1 cellular context compared by ENCODE assay signal in the genomic region with DNA sequence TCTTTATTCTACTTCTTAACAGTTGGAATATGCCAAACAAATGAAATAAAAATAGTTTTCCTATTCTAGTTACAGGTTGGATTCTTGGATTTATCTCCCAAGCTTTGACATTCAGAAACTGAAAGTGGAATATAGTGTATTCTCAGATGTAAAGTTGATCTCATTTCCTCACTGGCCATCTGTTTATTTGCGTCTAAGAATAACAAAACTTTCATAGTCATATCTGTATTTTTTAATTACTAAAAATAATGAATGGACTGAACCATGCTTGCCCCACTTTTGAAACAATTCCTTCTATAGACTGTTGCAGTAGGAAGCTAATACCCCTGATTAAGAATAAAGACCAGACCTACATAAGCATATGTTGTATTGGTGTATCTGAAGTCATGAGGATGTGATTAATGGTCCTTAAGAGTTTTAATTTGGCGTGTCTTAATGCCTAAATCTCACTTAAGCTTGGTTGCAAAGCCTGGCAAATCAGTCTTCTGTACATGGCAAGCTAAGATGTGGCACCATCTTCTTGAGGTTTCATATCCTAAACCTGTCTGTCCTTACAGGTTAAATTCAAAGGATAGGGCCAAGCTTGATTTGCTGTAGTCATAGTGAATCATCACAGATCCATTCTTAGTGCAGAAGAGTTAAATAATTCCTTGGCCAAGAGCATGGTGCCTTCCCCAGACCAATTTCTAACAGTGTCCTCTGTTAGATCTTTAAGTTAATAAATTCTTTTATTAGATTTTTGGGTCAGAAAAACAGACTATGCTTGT.
A peak's percentile ranks its signal among the peaks of the same experiment; 100 is the strongest.
TF ChIP-seq lines count a peak whose summit lies in the region.

No MANE protein-coding gene starts in this region.

TF ChIP-seq in GM12878, 131 proteins besides CTCF, POLR2A, EP300 and RAD21 (continued from another document):
- 0 out of 2 replicates have a peak, but pooled peaks have one; percentile 45 for TF ChIP-seq TCF12 (IDR thresholded peaks at IDR 0.05; ENCODE audit: low read depth, low read length)
- TF ChIP-seq ZZZ3 (IDR thresholded peaks at IDR 0.05; ENCODE audit: control insufficient read depth, insufficient read length, low read depth), result no peak
- peak; percentile 66 for TF ChIP-seq NFIC (IDR thresholded peaks at IDR 0.05; ENCODE audit: low read depth, low read length)
- TF ChIP-seq BACH1 (IDR thresholded peaks at IDR 0.05; ENCODE audit: borderline replicate concordance), result no peak
- TF ChIP-seq, protein P1, sequence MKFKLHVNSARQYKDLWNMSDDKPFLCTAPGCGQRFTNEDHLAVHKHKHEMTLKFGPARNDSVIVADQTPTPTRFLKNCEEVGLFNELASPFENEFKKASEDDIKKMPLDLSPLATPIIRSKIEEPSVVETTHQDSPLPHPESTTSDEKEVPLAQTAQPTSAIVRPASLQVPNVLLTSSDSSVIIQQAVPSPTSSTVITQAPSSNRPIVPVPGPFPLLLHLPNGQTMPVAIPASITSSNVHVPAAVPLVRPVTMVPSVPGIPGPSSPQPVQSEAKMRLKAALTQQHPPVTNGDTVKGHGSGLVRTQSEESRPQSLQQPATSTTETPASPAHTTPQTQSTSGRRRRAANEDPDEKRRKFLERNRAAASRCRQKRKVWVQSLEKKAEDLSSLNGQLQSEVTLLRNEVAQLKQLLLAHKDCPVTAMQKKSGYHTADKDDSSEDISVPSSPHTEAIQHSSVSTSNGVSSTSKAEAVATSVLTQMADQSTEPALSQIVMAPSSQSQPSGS (IDR thresholded peaks at IDR 0.05; ENCODE audit: low read length), result peak; percentile 79
- TF ChIP-seq MTA2 (IDR thresholded peaks at IDR 0.05; ENCODE audit: low read depth), result peak; percentile 64
- no peak for TF ChIP-seq TCF7 (IDR thresholded peaks at IDR 0.05; ENCODE audit: borderline replicate concordance)
- no peak for TF ChIP-seq CBX5 (IDR thresholded peaks at IDR 0.05; ENCODE audit: low read depth)
- no peak for TF ChIP-seq RCOR1 (conservative IDR thresholded peaks at IDR 0.05; ENCODE audit: low read depth, low read length)
- TF ChIP-seq MXI1 (IDR thresholded peaks at IDR 0.05; ENCODE audit: low read depth, low read length), result no peak
- no peak for TF ChIP-seq TARDBP (IDR thresholded peaks at IDR 0.05; ENCODE audit: borderline replicate concordance)
- TF ChIP-seq IKZF2 (IDR thresholded peaks at IDR 0.05), result peak; percentile 47 to 58
- no peak for TF ChIP-seq ZSCAN29 (IDR thresholded peaks at IDR 0.05)
- TF ChIP-seq MEF2A (IDR thresholded peaks at IDR 0.05; ENCODE audit: insufficient read depth, low read depth, low read length), result peak; percentile 78; the same call in 1 of the 2 replicates
- TF ChIP-seq, protein P2, sequence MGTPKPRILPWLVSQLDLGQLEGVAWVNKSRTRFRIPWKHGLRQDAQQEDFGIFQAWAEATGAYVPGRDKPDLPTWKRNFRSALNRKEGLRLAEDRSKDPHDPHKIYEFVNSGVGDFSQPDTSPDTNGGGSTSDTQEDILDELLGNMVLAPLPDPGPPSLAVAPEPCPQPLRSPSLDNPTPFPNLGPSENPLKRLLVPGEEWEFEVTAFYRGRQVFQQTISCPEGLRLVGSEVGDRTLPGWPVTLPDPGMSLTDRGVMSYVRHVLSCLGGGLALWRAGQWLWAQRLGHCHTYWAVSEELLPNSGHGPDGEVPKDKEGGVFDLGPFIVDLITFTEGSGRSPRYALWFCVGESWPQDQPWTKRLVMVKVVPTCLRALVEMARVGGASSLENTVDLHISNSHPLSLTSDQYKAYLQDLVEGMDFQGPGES (IDR thresholded peaks at IDR 0.05), result no peak
- no peak for TF ChIP-seq CEBPB (IDR thresholded peaks at IDR 0.05; ENCODE audit: borderline replicate concordance in 1 of 2, low read depth in 2 of 2, low read length in 2 of 2)
- no peak for TF ChIP-seq EGR1 (IDR thresholded peaks at IDR 0.05; ENCODE audit: borderline replicate concordance in 1 of 2, low read depth in 2 of 2, low read length in 2 of 2)
- TF ChIP-seq HCFC1 (IDR thresholded peaks at IDR 0.05; ENCODE audit: low read length), result no peak
- TF ChIP-seq BHLHE40 (IDR thresholded peaks at IDR 0.05; ENCODE audit: borderline replicate concordance in 1 of 2, low read depth in 2 of 2, low read length in 1 of 2), result no peak
- peak; percentile 39; the same call in 1 of the 2 replicates for TF ChIP-seq SPI1 (IDR thresholded peaks at IDR 0.05; ENCODE audit: borderline replicate concordance, insufficient read depth, low read depth, low read length)
- peak; percentile 35; the same call in 1 of the 2 replicates for TF ChIP-seq MTA3 (IDR thresholded peaks at IDR 0.05; ENCODE audit: borderline replicate concordance, low read length)
- no peak for TF ChIP-seq IRF4 (IDR thresholded peaks at IDR 0.05; ENCODE audit: low read depth, low read length)
- TF ChIP-seq, protein P3, sequence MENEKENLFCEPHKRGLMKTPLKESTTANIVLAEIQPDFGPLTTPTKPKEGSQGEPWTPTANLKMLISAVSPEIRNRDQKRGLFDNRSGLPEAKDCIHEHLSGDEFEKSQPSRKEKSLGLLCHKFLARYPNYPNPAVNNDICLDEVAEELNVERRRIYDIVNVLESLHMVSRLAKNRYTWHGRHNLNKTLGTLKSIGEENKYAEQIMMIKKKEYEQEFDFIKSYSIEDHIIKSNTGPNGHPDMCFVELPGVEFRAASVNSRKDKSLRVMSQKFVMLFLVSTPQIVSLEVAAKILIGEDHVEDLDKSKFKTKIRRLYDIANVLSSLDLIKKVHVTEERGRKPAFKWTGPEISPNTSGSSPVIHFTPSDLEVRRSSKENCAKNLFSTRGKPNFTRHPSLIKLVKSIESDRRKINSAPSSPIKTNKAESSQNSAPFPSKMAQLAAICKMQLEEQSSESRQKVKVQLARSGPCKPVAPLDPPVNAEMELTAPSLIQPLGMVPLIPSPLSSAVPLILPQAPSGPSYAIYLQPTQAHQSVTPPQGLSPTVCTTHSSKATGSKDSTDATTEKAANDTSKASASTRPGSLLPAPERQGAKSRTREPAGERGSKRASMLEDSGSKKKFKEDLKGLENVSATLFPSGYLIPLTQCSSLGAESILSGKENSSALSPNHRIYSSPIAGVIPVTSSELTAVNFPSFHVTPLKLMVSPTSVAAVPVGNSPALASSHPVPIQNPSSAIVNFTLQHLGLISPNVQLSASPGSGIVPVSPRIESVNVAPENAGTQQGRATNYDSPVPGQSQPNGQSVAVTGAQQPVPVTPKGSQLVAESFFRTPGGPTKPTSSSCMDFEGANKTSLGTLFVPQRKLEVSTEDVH (IDR thresholded peaks at IDR 0.05; ENCODE audit: low read depth, partially characterized antibody), result no peak
- TF ChIP-seq WRNIP1 (IDR thresholded peaks at IDR 0.05; ENCODE audit: borderline replicate concordance, low read depth, low read length), result no peak
- TF ChIP-seq IKZF1 (conservative IDR thresholded peaks at IDR 0.05), result no peak
- TF ChIP-seq, protein P4, sequence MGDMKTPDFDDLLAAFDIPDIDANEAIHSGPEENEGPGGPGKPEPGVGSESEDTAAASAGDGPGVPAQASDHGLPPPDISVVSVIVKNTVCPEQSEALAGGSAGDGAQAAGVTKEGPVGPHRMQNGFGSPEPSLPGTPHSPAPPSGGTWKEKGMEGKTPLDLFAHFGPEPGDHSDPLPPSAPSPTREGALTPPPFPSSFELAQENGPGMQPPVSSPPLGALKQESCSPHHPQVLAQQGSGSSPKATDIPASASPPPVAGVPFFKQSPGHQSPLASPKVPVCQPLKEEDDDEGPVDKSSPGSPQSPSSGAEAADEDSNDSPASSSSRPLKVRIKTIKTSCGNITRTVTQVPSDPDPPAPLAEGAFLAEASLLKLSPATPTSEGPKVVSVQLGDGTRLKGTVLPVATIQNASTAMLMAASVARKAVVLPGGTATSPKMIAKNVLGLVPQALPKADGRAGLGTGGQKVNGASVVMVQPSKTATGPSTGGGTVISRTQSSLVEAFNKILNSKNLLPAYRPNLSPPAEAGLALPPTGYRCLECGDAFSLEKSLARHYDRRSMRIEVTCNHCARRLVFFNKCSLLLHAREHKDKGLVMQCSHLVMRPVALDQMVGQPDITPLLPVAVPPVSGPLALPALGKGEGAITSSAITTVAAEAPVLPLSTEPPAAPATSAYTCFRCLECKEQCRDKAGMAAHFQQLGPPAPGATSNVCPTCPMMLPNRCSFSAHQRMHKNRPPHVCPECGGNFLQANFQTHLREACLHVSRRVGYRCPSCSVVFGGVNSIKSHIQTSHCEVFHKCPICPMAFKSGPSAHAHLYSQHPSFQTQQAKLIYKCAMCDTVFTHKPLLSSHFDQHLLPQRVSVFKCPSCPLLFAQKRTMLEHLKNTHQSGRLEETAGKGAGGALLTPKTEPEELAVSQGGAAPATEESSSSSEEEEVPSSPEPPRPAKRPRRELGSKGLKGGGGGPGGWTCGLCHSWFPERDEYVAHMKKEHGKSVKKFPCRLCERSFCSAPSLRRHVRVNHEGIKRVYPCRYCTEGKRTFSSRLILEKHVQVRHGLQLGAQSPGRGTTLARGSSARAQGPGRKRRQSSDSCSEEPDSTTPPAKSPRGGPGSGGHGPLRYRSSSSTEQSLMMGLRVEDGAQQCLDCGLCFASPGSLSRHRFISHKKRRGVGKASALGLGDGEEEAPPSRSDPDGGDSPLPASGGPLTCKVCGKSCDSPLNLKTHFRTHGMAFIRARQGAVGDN (IDR thresholded peaks at IDR 0.05), result no peak
- no peak for TF ChIP-seq RUNX3 (IDR thresholded peaks at IDR 0.05; ENCODE audit: low read length)
- TF ChIP-seq KAT2A (conservative IDR thresholded peaks at IDR 0.05; ENCODE audit: control insufficient read depth, low read depth, low read length), result no peak
- TF ChIP-seq FOXM1 (IDR thresholded peaks at IDR 0.05; ENCODE audit: low read depth, low read length), result peak; percentile 21; the same call in 1 of the 2 replicates
- TF ChIP-seq, protein P5, sequence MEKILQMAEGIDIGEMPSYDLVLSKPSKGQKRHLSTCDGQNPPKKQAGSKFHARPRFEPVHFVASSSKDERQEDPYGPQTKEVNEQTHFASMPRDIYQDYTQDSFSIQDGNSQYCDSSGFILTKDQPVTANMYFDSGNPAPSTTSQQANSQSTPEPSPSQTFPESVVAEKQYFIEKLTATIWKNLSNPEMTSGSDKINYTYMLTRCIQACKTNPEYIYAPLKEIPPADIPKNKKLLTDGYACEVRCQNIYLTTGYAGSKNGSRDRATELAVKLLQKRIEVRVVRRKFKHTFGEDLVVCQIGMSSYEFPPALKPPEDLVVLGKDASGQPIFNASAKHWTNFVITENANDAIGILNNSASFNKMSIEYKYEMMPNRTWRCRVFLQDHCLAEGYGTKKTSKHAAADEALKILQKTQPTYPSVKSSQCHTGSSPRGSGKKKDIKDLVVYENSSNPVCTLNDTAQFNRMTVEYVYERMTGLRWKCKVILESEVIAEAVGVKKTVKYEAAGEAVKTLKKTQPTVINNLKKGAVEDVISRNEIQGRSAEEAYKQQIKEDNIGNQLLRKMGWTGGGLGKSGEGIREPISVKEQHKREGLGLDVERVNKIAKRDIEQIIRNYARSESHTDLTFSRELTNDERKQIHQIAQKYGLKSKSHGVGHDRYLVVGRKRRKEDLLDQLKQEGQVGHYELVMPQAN (conservative IDR thresholded peaks at IDR 0.05), result no peak
- TF ChIP-seq EZH2 (IDR thresholded peaks at IDR 0.05; ENCODE audit: borderline replicate concordance, control insufficient read depth, low read depth, low read length), result no peak
- no peak for TF ChIP-seq SREBF1 (IDR thresholded peaks at IDR 0.05; ENCODE audit: low read length)
- TF ChIP-seq, protein P6, sequence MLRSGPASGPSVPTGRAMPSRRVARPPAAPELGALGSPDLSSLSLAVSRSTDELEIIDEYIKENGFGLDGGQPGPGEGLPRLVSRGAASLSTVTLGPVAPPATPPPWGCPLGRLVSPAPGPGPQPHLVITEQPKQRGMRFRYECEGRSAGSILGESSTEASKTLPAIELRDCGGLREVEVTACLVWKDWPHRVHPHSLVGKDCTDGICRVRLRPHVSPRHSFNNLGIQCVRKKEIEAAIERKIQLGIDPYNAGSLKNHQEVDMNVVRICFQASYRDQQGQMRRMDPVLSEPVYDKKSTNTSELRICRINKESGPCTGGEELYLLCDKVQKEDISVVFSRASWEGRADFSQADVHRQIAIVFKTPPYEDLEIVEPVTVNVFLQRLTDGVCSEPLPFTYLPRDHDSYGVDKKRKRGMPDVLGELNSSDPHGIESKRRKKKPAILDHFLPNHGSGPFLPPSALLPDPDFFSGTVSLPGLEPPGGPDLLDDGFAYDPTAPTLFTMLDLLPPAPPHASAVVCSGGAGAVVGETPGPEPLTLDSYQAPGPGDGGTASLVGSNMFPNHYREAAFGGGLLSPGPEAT (IDR thresholded peaks at IDR 0.05; ENCODE audit: low read depth), result 0 out of 2 replicates have a peak, but pooled peaks have one; percentile 9
- no peak for TF ChIP-seq PML (IDR thresholded peaks at IDR 0.05; ENCODE audit: low read length)
- TF ChIP-seq JUND (IDR thresholded peaks at IDR 0.05; ENCODE audit: low read depth, low read length), result no peak
